1 cellular context compared by ENCODE assay signal in the genomic region with DNA sequence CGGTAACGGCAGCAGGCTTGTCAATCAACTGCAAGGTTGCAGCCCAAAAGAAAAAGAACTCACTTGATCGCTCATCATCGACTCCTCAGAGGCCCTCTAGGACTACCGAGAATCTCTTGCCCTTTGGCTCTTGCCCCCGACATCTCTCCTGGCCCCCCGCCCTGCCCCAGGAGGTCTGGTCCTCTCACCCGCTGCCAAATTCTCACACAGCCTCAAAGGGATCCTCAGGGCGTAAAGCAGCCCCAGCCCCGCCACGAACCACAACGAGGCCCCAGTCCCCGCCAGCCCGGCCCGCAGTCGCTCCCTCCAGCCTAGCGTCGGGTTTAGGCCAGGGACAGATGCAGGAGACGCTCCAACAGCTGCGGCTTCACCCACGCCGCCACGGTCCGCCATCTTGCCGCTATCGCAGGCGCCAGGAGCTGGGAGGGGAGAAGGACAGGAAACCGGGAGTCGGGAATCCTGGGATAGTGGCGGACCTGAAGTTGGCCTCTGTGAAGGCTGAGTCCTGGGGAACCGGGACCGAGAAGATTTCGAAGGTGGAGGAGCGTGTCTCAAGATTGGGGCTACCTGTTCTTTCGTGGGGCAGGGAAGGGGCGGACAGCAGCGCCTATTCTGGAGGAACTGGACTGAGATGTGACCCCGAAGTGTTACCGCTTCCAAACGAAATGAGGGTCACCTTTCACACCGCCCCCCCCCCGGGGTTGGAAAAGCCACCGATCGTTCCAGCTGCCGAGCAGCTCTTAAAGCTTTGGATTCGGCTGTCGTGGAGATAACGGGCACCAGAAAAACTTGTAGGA.
TF ChIP-seq lines count a peak whose summit lies in the region.

A gene with protein sequence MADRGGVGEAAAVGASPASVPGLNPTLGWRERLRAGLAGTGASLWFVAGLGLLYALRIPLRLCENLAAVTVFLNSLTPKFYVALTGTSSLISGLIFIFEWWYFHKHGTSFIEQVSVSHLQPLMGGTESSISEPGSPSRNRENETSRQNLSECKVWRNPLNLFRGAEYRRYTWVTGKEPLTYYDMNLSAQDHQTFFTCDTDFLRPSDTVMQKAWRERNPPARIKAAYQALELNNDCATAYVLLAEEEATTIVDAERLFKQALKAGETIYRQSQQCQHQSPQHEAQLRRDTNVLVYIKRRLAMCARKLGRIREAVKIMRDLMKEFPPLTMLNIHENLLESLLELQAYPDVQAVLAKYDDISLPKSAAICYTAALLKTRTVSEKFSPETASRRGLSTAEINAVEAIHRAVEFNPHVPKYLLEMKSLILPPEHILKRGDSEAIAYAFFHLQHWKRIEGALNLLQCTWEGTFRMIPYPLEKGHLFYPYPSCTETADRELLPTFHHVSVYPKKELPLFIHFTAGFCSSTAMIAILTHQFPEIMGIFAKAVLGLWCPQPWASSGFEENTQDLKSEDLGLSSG (minus strand): TSS at position 421 of the 797 bp plus-strand sequence. CDS start 28 bp downstream, at position 393.

TF ChIP-seq in A549, 52 proteins besides CTCF, POLR2A, EP300 and RAD21 (continued from another document):
- TF ChIP-seq, protein P1, sequence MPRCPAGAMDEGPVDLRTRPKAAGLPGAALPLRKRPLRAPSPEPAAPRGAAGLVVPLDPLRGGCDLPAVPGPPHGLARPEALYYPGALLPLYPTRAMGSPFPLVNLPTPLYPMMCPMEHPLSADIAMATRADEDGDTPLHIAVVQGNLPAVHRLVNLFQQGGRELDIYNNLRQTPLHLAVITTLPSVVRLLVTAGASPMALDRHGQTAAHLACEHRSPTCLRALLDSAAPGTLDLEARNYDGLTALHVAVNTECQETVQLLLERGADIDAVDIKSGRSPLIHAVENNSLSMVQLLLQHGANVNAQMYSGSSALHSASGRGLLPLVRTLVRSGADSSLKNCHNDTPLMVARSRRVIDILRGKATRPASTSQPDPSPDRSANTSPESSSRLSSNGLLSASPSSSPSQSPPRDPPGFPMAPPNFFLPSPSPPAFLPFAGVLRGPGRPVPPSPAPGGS (IDR thresholded peaks at IDR 0.05), result peak; percentile 52; the same call in 1 of the 3 replicates
- TF ChIP-seq, protein P2, sequence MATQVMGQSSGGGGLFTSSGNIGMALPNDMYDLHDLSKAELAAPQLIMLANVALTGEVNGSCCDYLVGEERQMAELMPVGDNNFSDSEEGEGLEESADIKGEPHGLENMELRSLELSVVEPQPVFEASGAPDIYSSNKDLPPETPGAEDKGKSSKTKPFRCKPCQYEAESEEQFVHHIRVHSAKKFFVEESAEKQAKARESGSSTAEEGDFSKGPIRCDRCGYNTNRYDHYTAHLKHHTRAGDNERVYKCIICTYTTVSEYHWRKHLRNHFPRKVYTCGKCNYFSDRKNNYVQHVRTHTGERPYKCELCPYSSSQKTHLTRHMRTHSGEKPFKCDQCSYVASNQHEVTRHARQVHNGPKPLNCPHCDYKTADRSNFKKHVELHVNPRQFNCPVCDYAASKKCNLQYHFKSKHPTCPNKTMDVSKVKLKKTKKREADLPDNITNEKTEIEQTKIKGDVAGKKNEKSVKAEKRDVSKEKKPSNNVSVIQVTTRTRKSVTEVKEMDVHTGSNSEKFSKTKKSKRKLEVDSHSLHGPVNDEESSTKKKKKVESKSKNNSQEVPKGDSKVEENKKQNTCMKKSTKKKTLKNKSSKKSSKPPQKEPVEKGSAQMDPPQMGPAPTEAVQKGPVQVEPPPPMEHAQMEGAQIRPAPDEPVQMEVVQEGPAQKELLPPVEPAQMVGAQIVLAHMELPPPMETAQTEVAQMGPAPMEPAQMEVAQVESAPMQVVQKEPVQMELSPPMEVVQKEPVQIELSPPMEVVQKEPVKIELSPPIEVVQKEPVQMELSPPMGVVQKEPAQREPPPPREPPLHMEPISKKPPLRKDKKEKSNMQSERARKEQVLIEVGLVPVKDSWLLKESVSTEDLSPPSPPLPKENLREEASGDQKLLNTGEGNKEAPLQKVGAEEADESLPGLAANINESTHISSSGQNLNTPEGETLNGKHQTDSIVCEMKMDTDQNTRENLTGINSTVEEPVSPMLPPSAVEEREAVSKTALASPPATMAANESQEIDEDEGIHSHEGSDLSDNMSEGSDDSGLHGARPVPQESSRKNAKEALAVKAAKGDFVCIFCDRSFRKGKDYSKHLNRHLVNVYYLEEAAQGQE (IDR thresholded peaks at IDR 0.05), result no peak
- TF ChIP-seq ESRRA (IDR thresholded peaks at IDR 0.05; ENCODE audit: borderline replicate concordance, low read length) (no peak), KDM5A (IDR thresholded peaks at IDR 0.05) (peak; percentile 72), EHF (CRISPR knock-in tag; IDR thresholded peaks at IDR 0.05) (no peak), CEBPB (IDR thresholded peaks at IDR 0.05) (no peak), TP53 (CRISPR knock-in tag; IDR thresholded peaks at IDR 0.05) (no peak), CBX8 (IDR thresholded peaks at IDR 0.05) (no peak), HOXA7 (CRISPR knock-in tag; IDR thresholded peaks at IDR 0.05) (0 out of 2 replicates have a peak, but pooled peaks have one; percentile 35), EHMT2 (IDR thresholded peaks at IDR 0.05; ENCODE audit: low read depth) (no peak)
- TF ChIP-seq, protein P3, sequence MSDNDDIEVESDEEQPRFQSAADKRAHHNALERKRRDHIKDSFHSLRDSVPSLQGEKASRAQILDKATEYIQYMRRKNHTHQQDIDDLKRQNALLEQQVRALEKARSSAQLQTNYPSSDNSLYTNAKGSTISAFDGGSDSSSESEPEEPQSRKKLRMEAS (IDR thresholded peaks at IDR 0.05), result 0 out of 2 replicates have a peak, but pooled peaks have one; percentile 31
